Comparison of ENCODE assay signal across 17 cellular contexts in genomic region chr6:147742445-147742844, GRCh38.
"Had no signal": no experiment of that assay in that cellular context is flagged by ENCODE, and none has a peak within 500 bp of the region (broad histone marks: within the 10 kb centered on the region; RNA-seq: fewer than 3 reads in every experiment).

No MANE protein-coding gene starts in this region.

- DNase-seq: effector memory CD8-positive, alpha-beta T cell; erythroblast; foreskin melanocyte; head of caudate nucleus; hippocampal formation; kidney glomerular epithelial cell; mesendoderm; naive B cell; sigmoid colon; stimulated activated CD4-positive, alpha-beta T cell treated with anti-CD3 and anti-CD28 coated beads, Interleukin-12 subunit alpha, Interleukin-12 subunit beta, amount 100 ng/mL, for 4 hours; stimulated activated naive CD4-positive, alpha-beta T cell had no signal

- H2AFZ ChIP-seq: parathyroid adenoma had no signal

- H3K4me1 Mint-ChIP-seq: naive B cell had no signal

- ATAC-seq: effector memory CD8-positive, alpha-beta T cell had no signal

- H3K27ac ChIP-seq: parathyroid adenoma, prostate gland, sigmoid colon, skin epidermis had no signal

- H3K4me3 Mint-ChIP-seq: dendritic cell treated with granulocyte-macrophage colony-stimulating factor and Interleukin-4, amounts not matched to agents 40 ng/mL and 50 ng/mL, for 4 days; effector memory CD8-positive, alpha-beta T cell; naive B cell; nephron; type B pancreatic cell had no signal

- H3K4me3 ChIP-seq: prostate gland, sigmoid colon, skin epidermis had no signal

- H3K4me1 ChIP-seq: prostate gland had no signal

- H3K79me2 ChIP-seq: parathyroid adenoma had no signal

- H3K27ac Mint-ChIP-seq: dendritic cell treated with granulocyte-macrophage colony-stimulating factor and Interleukin-4, amounts not matched to agents 40 ng/mL and 50 ng/mL, for 4 days; effector memory CD8-positive, alpha-beta T cell; naive B cell; nephron; type B pancreatic cell had no signal

- H3K36me3 ChIP-seq: prostate gland, sigmoid colon had no signal

- H3K9me3 Mint-ChIP-seq: dendritic cell treated with granulocyte-macrophage colony-stimulating factor and Interleukin-4, amounts not matched to agents 40 ng/mL and 50 ng/mL, for 4 days; nephron; type B pancreatic cell had no signal

- H3K9ac ChIP-seq: parathyroid adenoma had no signal

- H3K27me3 Mint-ChIP-seq: dendritic cell treated with granulocyte-macrophage colony-stimulating factor and Interleukin-4, amounts not matched to agents 40 ng/mL and 50 ng/mL, for 4 days; naive B cell; type B pancreatic cell had no signal

- H3K36me3 Mint-ChIP-seq: naive B cell, type B pancreatic cell had no signal

- H3K9me3 ChIP-seq: prostate gland, sigmoid colon had no signal

- H3K27me3 ChIP-seq: sigmoid colon had no signal
